Comparison of ENCODE assay signal across 1 cellular context in the genomic region with DNA sequence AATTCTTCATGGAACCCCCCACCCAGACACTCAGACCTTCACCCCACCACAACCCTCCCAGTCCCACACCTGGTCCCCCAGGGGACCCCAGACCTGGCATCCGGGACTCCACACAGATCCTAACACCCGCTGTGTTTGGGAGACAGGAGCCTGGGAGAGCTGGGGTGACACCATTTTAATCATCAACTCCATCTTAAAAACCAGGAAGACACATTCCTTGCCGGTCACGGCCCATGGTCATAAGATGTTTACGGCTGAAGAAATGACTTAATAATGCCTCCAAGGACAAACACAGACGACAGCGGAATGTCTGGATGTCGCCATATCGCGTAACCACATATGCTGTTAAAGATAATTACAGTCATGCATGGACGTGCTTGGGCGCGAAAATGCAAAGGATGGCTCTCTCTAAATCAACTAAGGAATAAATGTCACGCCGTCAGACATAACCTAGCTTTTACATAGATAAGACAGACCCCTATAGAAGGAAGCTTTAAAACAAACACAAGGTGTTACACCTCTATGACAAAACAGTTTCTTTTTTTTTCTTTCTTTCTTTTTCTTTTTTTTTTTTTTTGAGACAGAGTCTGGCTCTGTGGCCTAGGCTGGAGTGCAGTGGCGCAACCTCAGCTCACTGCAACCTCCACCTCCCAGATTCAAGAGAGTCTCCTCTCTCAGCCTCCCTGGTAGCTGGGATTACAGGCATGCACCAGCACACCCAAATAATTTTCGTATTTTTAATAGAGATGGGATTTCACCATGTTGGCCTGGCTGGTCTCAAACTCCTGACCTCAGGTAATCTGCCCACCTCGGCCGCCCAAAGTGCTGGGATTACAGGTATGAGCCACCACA.
TF ChIP-seq lines count a peak whose summit lies in the region.

No MANE protein-coding gene starts in this region.

TF ChIP-seq in K562, 482 proteins besides CTCF, POLR2A, EP300 and RAD21 (continued from another document and continues in another):
- TF ChIP-seq, protein P1, sequence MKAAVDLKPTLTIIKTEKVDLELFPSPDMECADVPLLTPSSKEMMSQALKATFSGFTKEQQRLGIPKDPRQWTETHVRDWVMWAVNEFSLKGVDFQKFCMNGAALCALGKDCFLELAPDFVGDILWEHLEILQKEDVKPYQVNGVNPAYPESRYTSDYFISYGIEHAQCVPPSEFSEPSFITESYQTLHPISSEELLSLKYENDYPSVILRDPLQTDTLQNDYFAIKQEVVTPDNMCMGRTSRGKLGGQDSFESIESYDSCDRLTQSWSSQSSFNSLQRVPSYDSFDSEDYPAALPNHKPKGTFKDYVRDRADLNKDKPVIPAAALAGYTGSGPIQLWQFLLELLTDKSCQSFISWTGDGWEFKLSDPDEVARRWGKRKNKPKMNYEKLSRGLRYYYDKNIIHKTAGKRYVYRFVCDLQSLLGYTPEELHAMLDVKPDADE (conservative IDR thresholded peaks at IDR 0.05; ENCODE audit: control insufficient read depth, low read depth, low read length): no peak
- TF ChIP-seq, protein P2, sequence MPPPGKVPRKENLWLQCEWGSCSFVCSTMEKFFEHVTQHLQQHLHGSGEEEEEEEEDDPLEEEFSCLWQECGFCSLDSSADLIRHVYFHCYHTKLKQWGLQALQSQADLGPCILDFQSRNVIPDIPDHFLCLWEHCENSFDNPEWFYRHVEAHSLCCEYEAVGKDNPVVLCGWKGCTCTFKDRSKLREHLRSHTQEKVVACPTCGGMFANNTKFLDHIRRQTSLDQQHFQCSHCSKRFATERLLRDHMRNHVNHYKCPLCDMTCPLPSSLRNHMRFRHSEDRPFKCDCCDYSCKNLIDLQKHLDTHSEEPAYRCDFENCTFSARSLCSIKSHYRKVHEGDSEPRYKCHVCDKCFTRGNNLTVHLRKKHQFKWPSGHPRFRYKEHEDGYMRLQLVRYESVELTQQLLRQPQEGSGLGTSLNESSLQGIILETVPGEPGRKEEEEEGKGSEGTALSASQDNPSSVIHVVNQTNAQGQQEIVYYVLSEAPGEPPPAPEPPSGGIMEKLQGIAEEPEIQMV (tag; conservative IDR thresholded peaks at IDR 0.05; ENCODE audit: low read depth): peak; percentile 88
- TF ChIP-seq BRD4 (IDR thresholded peaks at IDR 0.05): no peak
- peak; percentile 95 for TF ChIP-seq BCL6 (CRISPR knock-in tag; IDR thresholded peaks at IDR 0.05)
- TF ChIP-seq WHSC1 (IDR thresholded peaks at IDR 0.05; ENCODE audit: low read length): no peak
- TF ChIP-seq ZNF589 (CRISPR knock-in tag; IDR thresholded peaks at IDR 0.05; ENCODE audit: low read depth): peak; percentile 96
- TF ChIP-seq PTTG1 (tag; IDR thresholded peaks at IDR 0.05; ENCODE audit: low read depth): peak; percentile 91
- TF ChIP-seq, protein P3, sequence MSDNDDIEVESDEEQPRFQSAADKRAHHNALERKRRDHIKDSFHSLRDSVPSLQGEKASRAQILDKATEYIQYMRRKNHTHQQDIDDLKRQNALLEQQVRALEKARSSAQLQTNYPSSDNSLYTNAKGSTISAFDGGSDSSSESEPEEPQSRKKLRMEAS (CRISPR knock-in tag; IDR thresholded peaks at IDR 0.05): no peak
- TF ChIP-seq MTF1 (CRISPR knock-in tag; IDR thresholded peaks at IDR 0.05; ENCODE audit: borderline replicate concordance): peak; percentile 85
- TF ChIP-seq, protein P4, sequence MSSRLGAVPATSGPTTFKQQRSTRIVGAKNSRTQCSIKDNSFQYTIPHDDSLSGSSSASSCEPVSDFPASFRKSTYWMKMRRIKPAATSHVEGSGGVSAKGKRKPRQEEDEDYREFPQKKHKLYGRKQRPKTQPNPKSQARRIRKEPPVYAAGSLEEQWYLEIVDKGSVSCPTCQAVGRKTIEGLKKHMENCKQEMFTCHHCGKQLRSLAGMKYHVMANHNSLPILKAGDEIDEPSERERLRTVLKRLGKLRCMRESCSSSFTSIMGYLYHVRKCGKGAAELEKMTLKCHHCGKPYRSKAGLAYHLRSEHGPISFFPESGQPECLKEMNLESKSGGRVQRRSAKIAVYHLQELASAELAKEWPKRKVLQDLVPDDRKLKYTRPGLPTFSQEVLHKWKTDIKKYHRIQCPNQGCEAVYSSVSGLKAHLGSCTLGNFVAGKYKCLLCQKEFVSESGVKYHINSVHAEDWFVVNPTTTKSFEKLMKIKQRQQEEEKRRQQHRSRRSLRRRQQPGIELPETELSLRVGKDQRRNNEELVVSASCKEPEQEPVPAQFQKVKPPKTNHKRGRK (tag; IDR thresholded peaks at IDR 0.05): no peak
- peak in 1 of 2 experiments; percentile 30; a peak in 1 of 4 replicates for TF ChIP-seq KDM1A (IDR thresholded peaks at IDR 0.05)
- TF ChIP-seq PML (IDR thresholded peaks at IDR 0.05; ENCODE audit: low read length): 0 out of 2 replicates have a peak, but pooled peaks have one; percentile 36
- no peak for TF ChIP-seq NBN (IDR thresholded peaks at IDR 0.05; ENCODE audit: low read depth)
- no peak for TF ChIP-seq MCM7 (IDR thresholded peaks at IDR 0.05)
- TF ChIP-seq ZNF197 (CRISPR knock-in tag; IDR thresholded peaks at IDR 0.05; ENCODE audit: low read depth): peak; percentile 86; the same call in 1 of the 2 replicates
- TF ChIP-seq NFIX (CRISPR knock-in tag; IDR thresholded peaks at IDR 0.05; ENCODE audit: low read depth): peak; percentile 36
- no peak for TF ChIP-seq XRCC5 (IDR thresholded peaks at IDR 0.05; ENCODE audit: low read depth, low read length)
- TF ChIP-seq NUFIP1 (IDR thresholded peaks at IDR 0.05; ENCODE audit: partially characterized antibody): no peak
- no peak for TF ChIP-seq RAD51 (IDR thresholded peaks at IDR 0.05; ENCODE audit: borderline replicate concordance, low read depth)
- TF ChIP-seq BMI1 (IDR thresholded peaks at IDR 0.05; ENCODE audit: low read length): no peak
- TF ChIP-seq SAFB2 (IDR thresholded peaks at IDR 0.05; ENCODE audit: borderline replicate concordance, low read depth, low read length, severe bottlenecking): no peak
- TF ChIP-seq MTA2 (IDR thresholded peaks at IDR 0.05; ENCODE audit: low read depth): no peak; the same call in 1 of the 2 replicates
- TF ChIP-seq HNRNPLL (IDR thresholded peaks at IDR 0.05; ENCODE audit: low read depth, low read length, poor library complexity, severe bottlenecking): no peak
- TF ChIP-seq, protein P5, sequence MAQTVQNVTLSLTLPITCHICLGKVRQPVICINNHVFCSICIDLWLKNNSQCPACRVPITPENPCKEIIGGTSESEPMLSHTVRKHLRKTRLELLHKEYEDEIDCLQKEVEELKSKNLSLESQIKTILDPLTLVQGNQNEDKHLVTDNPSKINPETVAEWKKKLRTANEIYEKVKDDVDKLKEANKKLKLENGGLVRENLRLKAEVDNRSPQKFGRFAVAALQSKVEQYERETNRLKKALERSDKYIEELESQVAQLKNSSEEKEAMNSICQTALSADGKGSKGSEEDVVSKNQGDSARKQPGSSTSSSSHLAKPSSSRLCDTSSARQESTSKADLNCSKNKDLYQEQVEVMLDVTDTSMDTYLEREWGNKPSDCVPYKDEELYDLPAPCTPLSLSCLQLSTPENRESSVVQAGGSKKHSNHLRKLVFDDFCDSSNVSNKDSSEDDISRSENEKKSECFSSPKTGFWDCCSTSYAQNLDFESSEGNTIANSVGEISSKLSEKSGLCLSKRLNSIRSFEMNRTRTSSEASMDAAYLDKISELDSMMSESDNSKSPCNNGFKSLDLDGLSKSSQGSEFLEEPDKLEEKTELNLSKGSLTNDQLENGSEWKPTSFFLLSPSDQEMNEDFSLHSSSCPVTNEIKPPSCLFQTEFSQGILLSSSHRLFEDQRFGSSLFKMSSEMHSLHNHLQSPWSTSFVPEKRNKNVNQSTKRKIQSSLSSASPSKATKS (CRISPR knock-in tag; IDR thresholded peaks at IDR 0.05): 0 out of 2 replicates have a peak, but pooled peaks have one; percentile 33
- TF ChIP-seq NCOA4 (IDR thresholded peaks at IDR 0.05; ENCODE audit: partially characterized antibody): no peak
- TF ChIP-seq, protein P6, sequence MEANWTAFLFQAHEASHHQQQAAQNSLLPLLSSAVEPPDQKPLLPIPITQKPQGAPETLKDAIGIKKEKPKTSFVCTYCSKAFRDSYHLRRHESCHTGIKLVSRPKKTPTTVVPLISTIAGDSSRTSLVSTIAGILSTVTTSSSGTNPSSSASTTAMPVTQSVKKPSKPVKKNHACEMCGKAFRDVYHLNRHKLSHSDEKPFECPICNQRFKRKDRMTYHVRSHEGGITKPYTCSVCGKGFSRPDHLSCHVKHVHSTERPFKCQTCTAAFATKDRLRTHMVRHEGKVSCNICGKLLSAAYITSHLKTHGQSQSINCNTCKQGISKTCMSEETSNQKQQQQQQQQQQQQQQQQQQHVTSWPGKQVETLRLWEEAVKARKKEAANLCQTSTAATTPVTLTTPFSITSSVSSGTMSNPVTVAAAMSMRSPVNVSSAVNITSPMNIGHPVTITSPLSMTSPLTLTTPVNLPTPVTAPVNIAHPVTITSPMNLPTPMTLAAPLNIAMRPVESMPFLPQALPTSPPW (CRISPR knock-in tag; IDR thresholded peaks at IDR 0.05): peak; percentile 47; the same call in 1 of the 2 replicates
- TF ChIP-seq CTBP1 (IDR thresholded peaks at IDR 0.05; ENCODE audit: borderline replicate concordance): peak; percentile 60; the same call in 1 of the 2 replicates
- peak; percentile 47; the same call in 1 of the 2 replicates for TF ChIP-seq SMARCE1 (IDR thresholded peaks at IDR 0.05)
- no peak for TF ChIP-seq LCOR (CRISPR knock-in tag; IDR thresholded peaks at IDR 0.05)
- 0 out of 4 replicates have a peak, but pooled peaks of 1 of the 2 experiments have one; percentile 27 for TF ChIP-seq RCOR1 (IDR thresholded peaks at IDR 0.05; ENCODE audit: borderline replicate concordance in 1 of 2, low read depth in 2 of 2, low read length in 2 of 2)
- no peak for TF ChIP-seq ZKSCAN3 (CRISPR knock-in tag; IDR thresholded peaks at IDR 0.05)
- TF ChIP-seq, protein P7, sequence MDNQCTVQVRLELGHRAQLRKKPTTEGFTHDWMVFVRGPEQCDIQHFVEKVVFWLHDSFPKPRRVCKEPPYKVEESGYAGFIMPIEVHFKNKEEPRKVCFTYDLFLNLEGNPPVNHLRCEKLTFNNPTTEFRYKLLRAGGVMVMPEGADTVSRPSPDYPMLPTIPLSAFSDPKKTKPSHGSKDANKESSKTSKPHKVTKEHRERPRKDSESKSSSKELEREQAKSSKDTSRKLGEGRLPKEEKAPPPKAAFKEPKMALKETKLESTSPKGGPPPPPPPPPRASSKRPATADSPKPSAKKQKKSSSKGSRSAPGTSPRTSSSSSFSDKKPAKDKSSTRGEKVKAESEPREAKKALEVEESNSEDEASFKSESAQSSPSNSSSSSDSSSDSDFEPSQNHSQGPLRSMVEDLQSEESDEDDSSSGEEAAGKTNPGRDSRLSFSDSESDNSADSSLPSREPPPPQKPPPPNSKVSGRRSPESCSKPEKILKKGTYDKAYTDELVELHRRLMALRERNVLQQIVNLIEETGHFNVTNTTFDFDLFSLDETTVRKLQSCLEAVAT (IDR thresholded peaks at IDR 0.05): no peak
- TF ChIP-seq RFX7 (CRISPR knock-in tag; IDR thresholded peaks at IDR 0.05): no peak
- no peak for TF ChIP-seq TSC22D4 (tag; IDR thresholded peaks at IDR 0.05)
- peak; percentile 57 for TF ChIP-seq CBFA2T2 (conservative IDR thresholded peaks at IDR 0.05)
- TF ChIP-seq CBX8 (IDR thresholded peaks at IDR 0.05; ENCODE audit: borderline replicate concordance, extremely low read depth, low read depth, low read length, poor library complexity, severe bottlenecking): no peak
- TF ChIP-seq SAP30 (IDR thresholded peaks at IDR 0.05; ENCODE audit: borderline replicate concordance, insufficient read depth, low read depth, low read length, poor library complexity, severe bottlenecking): no peak
- TF ChIP-seq, protein P8, sequence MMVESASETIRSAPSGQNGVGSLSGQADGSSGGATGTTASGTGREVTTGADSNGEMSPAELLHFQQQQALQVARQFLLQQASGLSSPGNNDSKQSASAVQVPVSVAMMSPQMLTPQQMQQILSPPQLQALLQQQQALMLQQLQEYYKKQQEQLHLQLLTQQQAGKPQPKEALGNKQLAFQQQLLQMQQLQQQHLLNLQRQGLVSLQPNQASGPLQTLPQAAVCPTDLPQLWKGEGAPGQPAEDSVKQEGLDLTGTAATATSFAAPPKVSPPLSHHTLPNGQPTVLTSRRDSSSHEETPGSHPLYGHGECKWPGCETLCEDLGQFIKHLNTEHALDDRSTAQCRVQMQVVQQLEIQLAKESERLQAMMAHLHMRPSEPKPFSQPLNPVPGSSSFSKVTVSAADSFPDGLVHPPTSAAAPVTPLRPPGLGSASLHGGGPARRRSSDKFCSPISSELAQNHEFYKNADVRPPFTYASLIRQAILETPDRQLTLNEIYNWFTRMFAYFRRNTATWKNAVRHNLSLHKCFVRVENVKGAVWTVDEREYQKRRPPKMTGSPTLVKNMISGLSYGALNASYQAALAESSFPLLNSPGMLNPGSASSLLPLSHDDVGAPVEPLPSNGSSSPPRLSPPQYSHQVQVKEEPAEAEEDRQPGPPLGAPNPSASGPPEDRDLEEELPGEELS (CRISPR knock-in tag; IDR thresholded peaks at IDR 0.05; ENCODE audit: borderline replicate concordance): 0 out of 2 replicates have a peak, but pooled peaks have one; percentile 55
- TF ChIP-seq TBL1XR1 (IDR thresholded peaks at IDR 0.05; ENCODE audit: low read length in 2 of 2): 0 out of 4 replicates have a peak, but pooled peaks of 1 of the 2 experiments have one; percentile 36
- TF ChIP-seq, protein P9, sequence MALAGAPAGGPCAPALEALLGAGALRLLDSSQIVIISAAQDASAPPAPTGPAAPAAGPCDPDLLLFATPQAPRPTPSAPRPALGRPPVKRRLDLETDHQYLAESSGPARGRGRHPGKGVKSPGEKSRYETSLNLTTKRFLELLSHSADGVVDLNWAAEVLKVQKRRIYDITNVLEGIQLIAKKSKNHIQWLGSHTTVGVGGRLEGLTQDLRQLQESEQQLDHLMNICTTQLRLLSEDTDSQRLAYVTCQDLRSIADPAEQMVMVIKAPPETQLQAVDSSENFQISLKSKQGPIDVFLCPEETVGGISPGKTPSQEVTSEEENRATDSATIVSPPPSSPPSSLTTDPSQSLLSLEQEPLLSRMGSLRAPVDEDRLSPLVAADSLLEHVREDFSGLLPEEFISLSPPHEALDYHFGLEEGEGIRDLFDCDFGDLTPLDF (CRISPR knock-in tag; IDR thresholded peaks at IDR 0.05): no peak
- no peak for TF ChIP-seq FUS (optimal IDR thresholded peaks at IDR 0.05; ENCODE audit: low read depth, low read length)
- TF ChIP-seq PPARD (CRISPR knock-in tag; IDR thresholded peaks at IDR 0.05): no peak
- TF ChIP-seq DIDO1 (tag; IDR thresholded peaks at IDR 0.05; ENCODE audit: low read depth): peak; percentile 78
- peak; percentile 90 to 95; a peak in 3 of 4 replicates for TF ChIP-seq TEAD1 (CRISPR knock-in tag; IDR thresholded peaks at IDR 0.05)
- peak; percentile 44; the same call in 1 of the 2 replicates for TF ChIP-seq ELF1 (tag; IDR thresholded peaks at IDR 0.05)
- no peak for TF ChIP-seq CHD2 (IDR thresholded peaks at IDR 0.05; ENCODE audit: low read depth, low read length)
- TF ChIP-seq ZFX (CRISPR knock-in tag; IDR thresholded peaks at IDR 0.05): no peak
- TF ChIP-seq ZNF263 (CRISPR knock-in tag; IDR thresholded peaks at IDR 0.05; ENCODE audit: borderline replicate concordance): no peak
- TF ChIP-seq MCM3 (IDR thresholded peaks at IDR 0.05): no peak
- TF ChIP-seq BDP1 (IDR thresholded peaks at IDR 0.05; ENCODE audit: insufficient read depth, insufficient read length): no peak
- no peak for TF ChIP-seq ZZZ3 (IDR thresholded peaks at IDR 0.05)
- TF ChIP-seq TARDBP (IDR thresholded peaks at IDR 0.05): no peak
- TF ChIP-seq FOXP1 (CRISPR knock-in tag; IDR thresholded peaks at IDR 0.05): no peak
- TF ChIP-seq HDAC6 (IDR thresholded peaks at IDR 0.05; ENCODE audit: low read depth, low read length): no peak
